In genomic region chr20:35133735-35134134, GRCh38 we compare ENCODE assay signal across 13 cellular contexts.
"Had no signal": no experiment of that assay in that cellular context is flagged by ENCODE, and none has a peak within 500 bp of the region (broad histone marks: within the 10 kb centered on the region; RNA-seq: fewer than 3 reads in every experiment).

No MANE protein-coding gene starts in this region.

- H3K4me1 Mint-ChIP-seq: memory B cell, nephron had no signal

- DNase-seq: activated CD4-positive, alpha-beta T cell treated with anti-CD3 and anti-CD28 coated beads for 1 hour; activated CD8-positive, alpha-beta memory T cell treated with anti-CD3 and anti-CD28 coated beads for 24 hours; activated effector memory CD4-positive, alpha-beta T cell treated with Interleukin-2 at 50 U/mL for 16 hours; effector memory CD8-positive, alpha-beta T cell; stimulated activated CD4-positive, alpha-beta T cell treated with anti-CD3 and anti-CD28 coated beads, Interleukin-2, amount 100 ng/mL, for 48 hours; stimulated activated naive CD8-positive, alpha-beta T cell treated with anti-CD3 and anti-CD28 coated beads, Interleukin-15, Interleukin-2, amounts not matched to agents 100 U/mL and 50 U/mL, for 24 hours; T-helper 9 cell had no signal

- H3K4me3 Mint-ChIP-seq: dendritic cell treated with granulocyte-macrophage colony-stimulating factor and Interleukin-4, amounts not matched to agents 40 ng/mL and 50 ng/mL, for 4 days; effector memory CD8-positive, alpha-beta T cell; memory B cell; nephron had no signal

- H3K27ac Mint-ChIP-seq: dendritic cell treated with granulocyte-macrophage colony-stimulating factor and Interleukin-4, amounts not matched to agents 40 ng/mL and 50 ng/mL, for 4 days; effector memory CD8-positive, alpha-beta T cell; memory B cell; nephron had no signal

- ATAC-seq: effector memory CD8-positive, alpha-beta T cell; stimulated activated naive CD8-positive, alpha-beta T cell treated with anti-CD3 and anti-CD28 coated beads, Interleukin-15, Interleukin-2, amounts not matched to agents 100 U/mL and 50 U/mL, for 24 hours had no signal

- H3K27me3 Mint-ChIP-seq: dendritic cell treated with granulocyte-macrophage colony-stimulating factor and Interleukin-4, amounts not matched to agents 40 ng/mL and 50 ng/mL, for 4 days; effector memory CD8-positive, alpha-beta T cell; memory B cell had no signal

- H3K4me1 ChIP-seq: vagina had no signal

- H3K4me3 ChIP-seq: body of pancreas, SJSA1, vagina had no signal

- H3K27ac ChIP-seq: SJSA1, vagina had no signal

- H3K9me3 Mint-ChIP-seq: dendritic cell treated with granulocyte-macrophage colony-stimulating factor and Interleukin-4, amounts not matched to agents 40 ng/mL and 50 ng/mL, for 4 days; effector memory CD8-positive, alpha-beta T cell; memory B cell; nephron had no signal

- H3K9me3 ChIP-seq: body of pancreas, SJSA1, vagina had no signal

- H3K27me3 ChIP-seq: body of pancreas, SJSA1, vagina had no signal
